Comparison of ENCODE assay signal across 1 cellular context in the genomic region with DNA sequence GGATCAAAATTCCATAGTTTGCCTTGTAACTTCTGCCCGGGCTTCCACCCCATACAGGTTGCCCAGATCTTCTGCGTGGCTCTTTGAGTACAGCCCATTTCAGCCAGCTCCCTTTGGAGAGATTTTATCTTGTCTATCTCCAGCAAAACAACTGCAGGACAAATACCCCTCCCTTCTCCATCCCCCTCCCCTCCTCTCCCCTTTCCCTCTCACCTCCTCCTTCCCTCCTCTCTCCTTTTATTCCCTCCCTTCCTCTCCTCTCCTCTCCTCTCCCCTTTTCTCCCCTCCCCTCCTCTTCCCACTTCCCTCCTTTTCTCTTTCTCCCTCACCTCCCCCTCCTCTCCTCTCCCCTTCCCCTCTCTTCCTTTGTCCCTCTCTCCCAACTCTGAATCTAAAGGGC.
TF ChIP-seq lines count a peak whose summit lies in the region.

No MANE protein-coding gene starts in this region.

TF ChIP-seq in K562, 482 proteins besides CTCF, POLR2A, EP300 and RAD21 (continued from another document):
- TF ChIP-seq, protein P1, sequence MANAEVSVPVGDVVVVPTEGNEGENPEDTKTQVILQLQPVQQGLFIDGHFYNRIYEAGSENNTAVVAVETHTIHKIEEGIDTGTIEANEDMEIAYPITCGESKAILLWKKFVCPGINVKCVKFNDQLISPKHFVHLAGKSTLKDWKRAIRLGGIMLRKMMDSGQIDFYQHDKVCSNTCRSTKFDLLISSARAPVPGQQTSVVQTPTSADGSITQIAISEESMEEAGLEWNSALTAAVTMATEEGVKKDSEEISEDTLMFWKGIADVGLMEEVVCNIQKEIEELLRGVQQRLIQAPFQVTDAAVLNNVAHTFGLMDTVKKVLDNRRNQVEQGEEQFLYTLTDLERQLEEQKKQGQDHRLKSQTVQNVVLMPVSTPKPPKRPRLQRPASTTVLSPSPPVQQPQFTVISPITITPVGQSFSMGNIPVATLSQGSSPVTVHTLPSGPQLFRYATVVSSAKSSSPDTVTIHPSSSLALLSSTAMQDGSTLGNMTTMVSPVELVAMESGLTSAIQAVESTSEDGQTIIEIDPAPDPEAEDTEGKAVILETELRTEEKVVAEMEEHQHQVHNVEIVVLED (CRISPR knock-in tag; IDR thresholded peaks at IDR 0.05) = no peak
- no peak for TF ChIP-seq ZFP36 (IDR thresholded peaks at IDR 0.05; ENCODE audit: low read depth, low read length, partially characterized antibody)
- TF ChIP-seq FUS (optimal IDR thresholded peaks at IDR 0.05; ENCODE audit: low read depth, low read length) = no peak
- TF ChIP-seq NR4A1 (CRISPR knock-in tag; IDR thresholded peaks at IDR 0.05) = no peak
- no peak for TF ChIP-seq NR4A1 (tag; IDR thresholded peaks at IDR 0.05)
- no peak for TF ChIP-seq DDX20 (tag; IDR thresholded peaks at IDR 0.05; ENCODE audit: low read depth)
- TF ChIP-seq, protein P2, sequence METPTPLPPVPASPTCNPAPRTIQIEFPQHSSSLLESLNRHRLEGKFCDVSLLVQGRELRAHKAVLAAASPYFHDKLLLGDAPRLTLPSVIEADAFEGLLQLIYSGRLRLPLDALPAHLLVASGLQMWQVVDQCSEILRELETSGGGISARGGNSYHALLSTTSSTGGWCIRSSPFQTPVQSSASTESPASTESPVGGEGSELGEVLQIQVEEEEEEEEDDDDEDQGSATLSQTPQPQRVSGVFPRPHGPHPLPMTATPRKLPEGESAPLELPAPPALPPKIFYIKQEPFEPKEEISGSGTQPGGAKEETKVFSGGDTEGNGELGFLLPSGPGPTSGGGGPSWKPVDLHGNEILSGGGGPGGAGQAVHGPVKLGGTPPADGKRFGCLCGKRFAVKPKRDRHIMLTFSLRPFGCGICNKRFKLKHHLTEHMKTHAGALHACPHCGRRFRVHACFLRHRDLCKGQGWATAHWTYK (CRISPR knock-in tag; IDR thresholded peaks at IDR 0.05) = no peak
- TF ChIP-seq RFX7 (CRISPR knock-in tag; IDR thresholded peaks at IDR 0.05) = no peak
- TF ChIP-seq ZBED1 (IDR thresholded peaks at IDR 0.05) = no peak
- TF ChIP-seq GABPA (tag; conservative IDR thresholded peaks at IDR 0.05; ENCODE audit: low read depth) = no peak
- TF ChIP-seq SIRT6 (IDR thresholded peaks at IDR 0.05; ENCODE audit: low read depth, low read length) = no peak
- TF ChIP-seq KDM1A (IDR thresholded peaks at IDR 0.05) = no peak
- TF ChIP-seq, protein P3, sequence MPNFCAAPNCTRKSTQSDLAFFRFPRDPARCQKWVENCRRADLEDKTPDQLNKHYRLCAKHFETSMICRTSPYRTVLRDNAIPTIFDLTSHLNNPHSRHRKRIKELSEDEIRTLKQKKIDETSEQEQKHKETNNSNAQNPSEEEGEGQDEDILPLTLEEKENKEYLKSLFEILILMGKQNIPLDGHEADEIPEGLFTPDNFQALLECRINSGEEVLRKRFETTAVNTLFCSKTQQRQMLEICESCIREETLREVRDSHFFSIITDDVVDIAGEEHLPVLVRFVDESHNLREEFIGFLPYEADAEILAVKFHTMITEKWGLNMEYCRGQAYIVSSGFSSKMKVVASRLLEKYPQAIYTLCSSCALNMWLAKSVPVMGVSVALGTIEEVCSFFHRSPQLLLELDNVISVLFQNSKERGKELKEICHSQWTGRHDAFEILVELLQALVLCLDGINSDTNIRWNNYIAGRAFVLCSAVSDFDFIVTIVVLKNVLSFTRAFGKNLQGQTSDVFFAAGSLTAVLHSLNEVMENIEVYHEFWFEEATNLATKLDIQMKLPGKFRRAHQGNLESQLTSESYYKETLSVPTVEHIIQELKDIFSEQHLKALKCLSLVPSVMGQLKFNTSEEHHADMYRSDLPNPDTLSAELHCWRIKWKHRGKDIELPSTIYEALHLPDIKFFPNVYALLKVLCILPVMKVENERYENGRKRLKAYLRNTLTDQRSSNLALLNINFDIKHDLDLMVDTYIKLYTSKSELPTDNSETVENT (CRISPR knock-in tag; IDR thresholded peaks at IDR 0.05) = no peak
- TF ChIP-seq ZKSCAN1 (IDR thresholded peaks at IDR 0.05; ENCODE audit: low read depth, low read length) = no peak
- TF ChIP-seq DPF2 (IDR thresholded peaks at IDR 0.05) = 0 out of 2 replicates have a peak, but pooled peaks have one; percentile 35
TF ChIP-seq in K562: peak in this region for 7.
